In genomic region chr5:135599421-135600140, GRCh38 we compare ENCODE assay signal across 21 cellular contexts. TPM values are rescaled to one million over a fixed set of nuclear protein-coding genes. Genes with fewer than 3 reads are reported as not detected.
A peak's percentile ranks its signal among the peaks of the same experiment; 100 is the strongest.
DNase-seq lines count a peak whose midpoint lies in the region; ATAC-seq, FAIRE-seq and TF ChIP-seq lines count a peak whose summit lies in the region.
"Had no signal": no experiment of that assay in that cellular context is flagged by ENCODE, and none has a peak within 500 bp of the region (broad histone marks: within the 10 kb centered on the region; RNA-seq: fewer than 3 reads in every experiment).

No MANE protein-coding gene starts in this region.

- no peaks in the 10 kb centered on the region for H3K23me2 ChIP-seq in H1 (ENCODE audit: low read depth, low read length)

- no peak overlapping the region for H2BK12ac ChIP-seq in H1 (ENCODE audit: low read depth, low read length)

- H3K9ac ChIP-seq in H1 (replicated peaks in 1 of 4; ENCODE audit: extremely low read depth in 1 of 4, low read depth in 3 of 4, low read length in 3 of 4): no peak overlapping the region

- H4K8ac ChIP-seq in H1 (ENCODE audit: extremely low read depth, insufficient read depth, low read length): peak overlapping the region; percentile 29; the same call in 1 of the 2 replicates

- H3K4me3 ChIP-seq in H1 (ENCODE audit: extremely low read depth in 1 of 4, insufficient read depth in 2 of 4, low read depth in 3 of 4, low read length in 4 of 4) (no peak overlapping the region), lower lobe of right lung (no peak overlapping the region)
- H3K4me3 ChIP-seq: MG63 had no signal

- no peak for ATAC-seq in activated T-cell treated with anti-CD3 and anti-CD28 coated beads, Interleukin-2, amount 50 U/mL, for 72 hours (replicated peaks in 1 of 2)
- no peak for ATAC-seq in lower lobe of right lung
- ATAC-seq: Panc1, SK-N-SH treated with all-trans-retinoic acid at 6 μM for 48 hours had no signal

- no peak overlapping the region for H3K23ac ChIP-seq in H1 (ENCODE audit: insufficient read length)

- no peaks in the 10 kb centered on the region for H3K4me1 Mint-ChIP-seq in activated T-cell treated with anti-CD3 and anti-CD28 coated beads, Interleukin-2, amount 50 U/mL, for 72 hours (ENCODE audit: low read depth)
- H3K4me1 Mint-ChIP-seq in osteocyte (ENCODE audit: unreplicated experiment): no peaks in the 10 kb centered on the region

- H2BK5ac ChIP-seq in H1 (ENCODE audit: low read depth, low read length): no peak overlapping the region

- H4K5ac ChIP-seq in H1 (ENCODE audit: insufficient read length, low read depth, low read length): no peak overlapping the region

- no peak overlapping the region for H2AFZ ChIP-seq in H1 (ENCODE audit: low read length)

- H3K9me3 Mint-ChIP-seq in activated T-cell treated with anti-CD3 and anti-CD28 coated beads, Interleukin-2, amount 50 U/mL, for 72 hours: no peaks in the 10 kb centered on the region
- no peaks in the 10 kb centered on the region for H3K9me3 Mint-ChIP-seq in osteocyte (ENCODE audit: unreplicated experiment)
- H3K9me3 Mint-ChIP-seq: H9, HFFc6 had no signal

- H4K91ac ChIP-seq in H1 (replicated peaks; ENCODE audit: insufficient read length, low read length): no peak overlapping the region

- no peaks in the 10 kb centered on the region for H4K20me1 ChIP-seq in H1 (replicated peaks in 1 of 2; ENCODE audit: control insufficient read depth in 1 of 2, insufficient read depth in 2 of 2, low read length in 2 of 2)

- POLR2A ChIA-PET in H1 (lab: Charles Lee; ENCODE audit: partially characterized antibody): no interaction called here

- 91% methylated on average over 6 of the region's 6 CpGs; no CpG with 5 or more reads in 1 of the 2 experiments for WGBS in H1 (ENCODE audit: extremely low coverage in 1 of 2, insufficient coverage in 1 of 2, insufficient read length in 1 of 2, insufficient replicate concordance in 2 of 2, low coverage in 1 of 2, low lambda C conversion rate in 2 of 2, missing lambda C conversion rate in 1 of 2), 2 experiments

- H2BK120ac ChIP-seq in H1 (replicated peaks; ENCODE audit: low read depth, low read length): no peak overlapping the region

- H2BK15ac ChIP-seq in H1 (ENCODE audit: low read length): no peak overlapping the region

- H3K79me1 ChIP-seq in H1 (ENCODE audit: low read depth, low read length): no peaks in the 10 kb centered on the region

- H3K4me3 Mint-ChIP-seq in activated T-cell treated with anti-CD3 and anti-CD28 coated beads, Interleukin-2, amount 50 U/mL, for 72 hours: no peak overlapping the region
- H3K4me3 Mint-ChIP-seq in osteocyte (ENCODE audit: unreplicated experiment): no peak overlapping the region
- H3K4me3 Mint-ChIP-seq: H9, HFFc6 had no signal

- TF ChIP-seq POLR2A in H1 (IDR thresholded peaks at IDR 0.05; ENCODE audit: control extremely low read depth in 1 of 2, low read depth in 2 of 2, low read length in 2 of 2): no peak

- H3K36me3 ChIP-seq in H1 (ENCODE audit: control insufficient read depth in 2 of 4, insufficient read depth in 4 of 4, low read length in 3 of 4) (no peaks in the 10 kb centered on the region), lower lobe of right lung (no peaks in the 10 kb centered on the region)
- H3K36me3 ChIP-seq: MG63 had no signal

- no peak for DNase-seq in activated T-cell treated with anti-CD3 and anti-CD28 coated beads, Interleukin-2, amount 50 U/mL, for 72 hours
- DNase-seq in activated T-cell treated with anti-CD3 and anti-CD28 coated beads, Interleukin-2, amount 50 U/mL, for 1 hour: no peak
- DNase-seq in H1 (ENCODE audit: low read depth in 1 of 2, low spot score in 2 of 2) (peak in 1 of 2 experiments; percentile 7), osteocyte (ENCODE audit: extremely low spot score, unreplicated experiment) (peak; percentile 53), D721Med (ENCODE audit: insufficient read length, low spot score) (no peak), HUDEP-2 (lab: John Stamatoyannopoulos, UW; ENCODE audit: unreplicated experiment in 76 of 76) (no peak), lower lobe of right lung (no peak)
- DNase-seq: EL, H9, HFFc6, MG63, NCI-H1048, NCI-H1436, NCI-H187 treated with DMSO at 0.1 percent for 48 hours, NCI-H345, NCI-H524 treated with DMSO at 0.1 percent for 48 hours, NCI-H82 had no signal

- H3K79me2 ChIP-seq in H1 (ENCODE audit: control insufficient read depth in 1 of 2, insufficient read depth in 2 of 2, low read length in 2 of 2): no peaks in the 10 kb centered on the region

- H3K14ac ChIP-seq in H1 (ENCODE audit: insufficient read length): no peak overlapping the region

- H3K4me1 ChIP-seq in H1 (replicated peaks in 1 of 4; ENCODE audit: control insufficient read depth in 3 of 4, insufficient read depth in 4 of 4, low read length in 3 of 4) (no peaks in the 10 kb centered on the region), lower lobe of right lung (no peaks in the 10 kb centered on the region)

- H3K27me3 ChIP-seq in H1 (replicated peaks in 1 of 4; ENCODE audit: control insufficient read depth in 3 of 4, extremely low read depth in 1 of 4, insufficient read depth in 3 of 4, low read length in 3 of 4) (peaks cover 0 to 2% (median 0%) of the 10 kb centered on the region in 4 experiments; a peak in 1 of 7 replicates), lower lobe of right lung (ENCODE audit: low read depth) (no peaks in the 10 kb centered on the region)

- TF ChIP-seq RAD21 in H1 (IDR thresholded peaks at IDR 0.05 in 1 of 2, conservative IDR thresholded peaks at IDR 0.05 in 1 of 2; ENCODE audit: low read depth in 2 of 2, low read length in 2 of 2): no peak

- no peak overlapping the region for H3K27ac ChIP-seq in H1 (ENCODE audit: low read depth, low read length)
- H3K27ac ChIP-seq in lower lobe of right lung: no peak overlapping the region

- no peak overlapping the region for H2BK20ac ChIP-seq in H1 (ENCODE audit: low read length)

- intact Hi-C loops in lower lobe of right lung (cut with DNase I): no loop called here

- H3K4me2 ChIP-seq in H1 (ENCODE audit: insufficient read depth in 1 of 2, low read depth in 2 of 2, low read length in 2 of 2): no peak overlapping the region

- no peaks in the 10 kb centered on the region for H3K36me3 Mint-ChIP-seq in activated T-cell treated with anti-CD3 and anti-CD28 coated beads, Interleukin-2, amount 50 U/mL, for 72 hours (ENCODE audit: insufficient read depth in 2 of 2)
- H3K36me3 Mint-ChIP-seq in osteocyte (ENCODE audit: unreplicated experiment): no peaks in the 10 kb centered on the region

- H3K56ac ChIP-seq in H1 (replicated peaks; ENCODE audit: insufficient read length, low read depth, low read length): no peak overlapping the region

- no peak overlapping the region for H2AK5ac ChIP-seq in H1 (ENCODE audit: low read depth, low read length)

- H3K9me3 ChIP-seq in H1 (ENCODE audit: insufficient read depth in 2 of 2, low read depth in 1 of 2, low read length in 1 of 2) (no peaks in the 10 kb centered on the region), lower lobe of right lung (no peaks in the 10 kb centered on the region)
- H3K9me3 ChIP-seq: MG63 had no signal

- CTCF ChIA-PET in H1 (lab: Charles Lee; ENCODE audit: partially characterized antibody): interaction anchor here (0.7 to 2.3 kb wide), 3 partner anchors 9 to 35 kb away, joined by 3 to 8 read pairs (median 3); no protein-coding TSS in a partner anchor

- FAIRE-seq in H1 (lab: Jason Lieb, UNC) (no peak), D721Med (lab: Jason Lieb, UNC) (no peak)
- FAIRE-seq: A204.1 had no signal

- H3K4ac ChIP-seq in H1 (replicated peaks; ENCODE audit: insufficient read length, low read depth, low read length): no peak overlapping the region

- no peak overlapping the region for H3K18ac ChIP-seq in H1 (ENCODE audit: extremely low read depth, low read length)

- no peak for TF ChIP-seq EP300 in H1 (IDR thresholded peaks at IDR 0.05; ENCODE audit: borderline replicate concordance in 1 of 2, low read depth in 2 of 2, low read length in 2 of 2)

- TF ChIP-seq CTCF in H1 (IDR thresholded peaks at IDR 0.05; ENCODE audit: control extremely low read depth in 1 of 3, insufficient read depth in 1 of 3, low read depth in 1 of 3, low read length in 3 of 3) (no peak), osteocyte (IDR thresholded peaks at IDR 0.05) (no peak), D721Med (IDR thresholded peaks at IDR 0.05; ENCODE audit: insufficient read depth, missing control alignments) (no peak), lower lobe of right lung (IDR thresholded peaks at IDR 0.05) (no peak)

- H3K27ac Mint-ChIP-seq in activated T-cell treated with anti-CD3 and anti-CD28 coated beads, Interleukin-2, amount 50 U/mL, for 72 hours: peak overlapping the region; percentile 4
- H3K27ac Mint-ChIP-seq in osteocyte (ENCODE audit: unreplicated experiment): no peak overlapping the region
- H3K27ac Mint-ChIP-seq: H9, HFFc6 had no signal

- no peaks in the 10 kb centered on the region for H3K27me3 Mint-ChIP-seq in activated T-cell treated with anti-CD3 and anti-CD28 coated beads, Interleukin-2, amount 50 U/mL, for 72 hours (ENCODE audit: low read depth)
- H3K27me3 Mint-ChIP-seq in osteocyte (ENCODE audit: unreplicated experiment): peaks cover 15% of the 10 kb centered on the region

TF ChIP-seq in H1, 55 proteins besides CTCF, POLR2A, EP300 and RAD21 (continues in another document):
- no peak for TF ChIP-seq SAP30 (IDR thresholded peaks at IDR 0.05; ENCODE audit: insufficient read depth, insufficient replicate concordance, low read length)
- TF ChIP-seq TEAD4 (IDR thresholded peaks at IDR 0.05; ENCODE audit: low read depth, low read length): no peak
- TF ChIP-seq EZH2 (IDR thresholded peaks at IDR 0.05; ENCODE audit: low read depth, low read length, severe bottlenecking): no peak
- TF ChIP-seq, protein P1, sequence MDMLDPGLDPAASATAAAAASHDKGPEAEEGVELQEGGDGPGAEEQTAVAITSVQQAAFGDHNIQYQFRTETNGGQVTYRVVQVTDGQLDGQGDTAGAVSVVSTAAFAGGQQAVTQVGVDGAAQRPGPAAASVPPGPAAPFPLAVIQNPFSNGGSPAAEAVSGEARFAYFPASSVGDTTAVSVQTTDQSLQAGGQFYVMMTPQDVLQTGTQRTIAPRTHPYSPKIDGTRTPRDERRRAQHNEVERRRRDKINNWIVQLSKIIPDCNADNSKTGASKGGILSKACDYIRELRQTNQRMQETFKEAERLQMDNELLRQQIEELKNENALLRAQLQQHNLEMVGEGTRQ (IDR thresholded peaks at IDR 0.05; ENCODE audit: low read length): no peak
- no peak for TF ChIP-seq PHF8 (conservative IDR thresholded peaks at IDR 0.05; ENCODE audit: low read depth, low read length)

RNA-seq across cellular contexts. Expression of gene CXCL14, which starts 20.8 kb away (rescaled TPM):
- total RNA-seq in activated T-cell treated with anti-CD3 and anti-CD28 coated beads, Interleukin-2, amount 50 U/mL, for 72 hours: not detected
- total RNA-seq in H1 (2021; fragmentation: NEBNext Ultra II Directional; extraction: Animal tissue kit (Norgen Biotek cat#: 25700)): 1.8 and 2.4 TPM in 2 replicates
- polyA plus RNA-seq in H1 (2011; rRNA removed): 1.2 and 1.5 TPM in 2 replicates
- polyA plus RNA-seq in H1 (2011; cell fraction: cytosol; rRNA removed): 1.5 TPM
- 1.4 TPM for polyA plus RNA-seq in H1 (2011; cell fraction: nucleus; rRNA removed)
- 2.0 to 2.7 TPM (median 2.1 TPM) in 4 replicates for polyA plus RNA-seq in H1 (2012, experiment 1 of 2)
- 3.3 TPM for polyA plus RNA-seq in H1 (2012, experiment 2 of 2)
- polyA plus RNA-seq in H1 (2013, experiment 1 of 2): 4.1 TPM
- 4.8 TPM for polyA plus RNA-seq in H1 (2013, experiment 2 of 2)
- 0.28 and 0.46 TPM in 2 replicates for polyA minus RNA-seq in H1 (2011; rRNA and poly(A)+ RNA removed)
- not detected for polyA minus RNA-seq in H1 (2011; cell fraction: cytosol; rRNA and poly(A)+ RNA removed)
- not detected for polyA minus RNA-seq in H1 (2011; cell fraction: nucleus; rRNA and poly(A)+ RNA removed)
- 0.16 TPM in 1 of 2 replicates, not detected in the other for total RNA-seq in osteocyte
- total RNA-seq in lower lobe of right lung: 42.4 TPM
- total RNA-seq: LHCN-M2 had no signal

Comparison
In these comparisons a context has a peak if more than half of its experiments do, and no peak if none do; other contexts are left out.
1. RNA of gene CXCL14, which starts 20.8 kb away (total RNA-seq): 42.4 TPM in lower lobe of right lung (single experiment); 1.8 to 2.4 TPM in H1, 0.16 TPM in osteocyte and not detected in activated T-cell treated with anti-CD3 and anti-CD28 coated beads, Interleukin-2, amount 50 U/mL, for 72 hours; every median in the first group is over 10 times any median in the second.